1 cellular context compared by ENCODE assay signal in the genomic region with DNA sequence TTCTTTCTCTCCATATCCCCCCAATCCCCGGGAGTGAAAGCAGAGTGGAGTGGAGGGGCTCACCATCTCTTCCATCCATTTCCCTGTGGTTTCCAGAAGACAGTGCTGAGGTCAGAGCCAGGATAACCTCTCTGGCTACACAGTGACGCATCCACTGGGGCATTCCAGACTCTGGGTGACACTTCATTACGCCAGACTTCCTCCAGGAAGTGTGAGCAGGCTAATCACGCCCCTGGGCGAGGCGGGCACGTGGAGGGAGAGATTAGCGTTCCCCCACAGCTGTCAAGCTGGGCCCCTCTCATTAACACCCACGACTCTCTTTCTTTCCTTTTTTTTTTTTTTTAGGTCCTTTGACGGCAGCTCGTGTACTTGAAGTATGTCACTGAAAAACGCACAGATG.
TF ChIP-seq lines count a peak whose summit lies in the region.

No MANE protein-coding gene starts in this region.

TF ChIP-seq in K562, 482 proteins besides CTCF, POLR2A, EP300 and RAD21 (continued from another document and continues in another):
- TF ChIP-seq C11orf30 (IDR thresholded peaks at IDR 0.05; ENCODE audit: low read depth) (no peak), CBX8 (IDR thresholded peaks at IDR 0.05; ENCODE audit: borderline replicate concordance, extremely low read depth, low read depth, low read length, poor library complexity, severe bottlenecking) (no peak), ZNF175 (CRISPR knock-in tag; IDR thresholded peaks at IDR 0.05; ENCODE audit: low read depth) (peak; percentile 90), DMBX1 (CRISPR knock-in tag; IDR thresholded peaks at IDR 0.05; ENCODE audit: borderline replicate concordance) (no peak), HIVEP1 (CRISPR knock-in tag; IDR thresholded peaks at IDR 0.05) (no peak), BDP1 (IDR thresholded peaks at IDR 0.05; ENCODE audit: insufficient read depth, insufficient read length) (no peak), GABPA (tag; conservative IDR thresholded peaks at IDR 0.05; ENCODE audit: low read depth) (peak; percentile 60), YY1 (IDR thresholded peaks at IDR 0.05; ENCODE audit: borderline replicate concordance in 1 of 3, control insufficient read depth in 1 of 3, extremely low read depth in 1 of 3, insufficient read depth in 3 of 3, insufficient read length in 1 of 3, insufficient replicate concordance in 2 of 3, low read depth in 1 of 3, low read length in 2 of 3) (no peak), HMGN3 (IDR thresholded peaks at IDR 0.05; ENCODE audit: borderline replicate concordance, extremely low read depth, insufficient read length, low read depth, low read length) (no peak), USF1 (CRISPR knock-in tag; IDR thresholded peaks at IDR 0.05) (no peak), NFE2L1 (tag; IDR thresholded peaks at IDR 0.05; ENCODE audit: borderline replicate concordance, low read depth) (no peak), CEBPG (CRISPR knock-in tag; IDR thresholded peaks at IDR 0.05) (no peak), CEBPG (tag; conservative IDR thresholded peaks at IDR 0.05 in 1 of 2, IDR thresholded peaks at IDR 0.05 in 1 of 2) (peak in 1 of 2 experiments; percentile 63; a peak in 1 of 4 replicates), ZNF551 (CRISPR knock-in tag; IDR thresholded peaks at IDR 0.05) (no peak), U2AF1 (optimal IDR thresholded peaks at IDR 0.05; ENCODE audit: low read depth, low read length) (no peak), BHLHE40 (IDR thresholded peaks at IDR 0.05; ENCODE audit: low read length) (peak; percentile 50), PBX2 (CRISPR knock-in tag; IDR thresholded peaks at IDR 0.05; ENCODE audit: low read depth) (no peak), PBX2 (tag; conservative IDR thresholded peaks at IDR 0.05; ENCODE audit: low read depth) (no peak), HMG20A (CRISPR knock-in tag; conservative IDR thresholded peaks at IDR 0.05) (no peak), FOXP1 (CRISPR knock-in tag; IDR thresholded peaks at IDR 0.05) (no peak), ZNF589 (CRISPR knock-in tag; IDR thresholded peaks at IDR 0.05; ENCODE audit: low read depth) (peak; percentile 82; the same call in 1 of the 2 replicates), CHD1 (IDR thresholded peaks at IDR 0.05; ENCODE audit: low read length) (no peak), MNT (conservative IDR thresholded peaks at IDR 0.05) (no peak), ZNF133 (CRISPR knock-in tag; IDR thresholded peaks at IDR 0.05) (no peak), TAF15 (IDR thresholded peaks at IDR 0.05; ENCODE audit: low read depth, low read length) (no peak), NR2F6 (CRISPR knock-in tag; IDR thresholded peaks at IDR 0.05) (no peak), ZNF696 (CRISPR knock-in tag; conservative IDR thresholded peaks at IDR 0.05) (no peak), ZSCAN32 (CRISPR knock-in tag; IDR thresholded peaks at IDR 0.05) (no peak), SLC30A9 (CRISPR knock-in tag; IDR thresholded peaks at IDR 0.05) (no peak), ZNF584 (CRISPR knock-in tag; IDR thresholded peaks at IDR 0.05; ENCODE audit: low read depth) (peak; percentile 93)
- TF ChIP-seq, protein P1, sequence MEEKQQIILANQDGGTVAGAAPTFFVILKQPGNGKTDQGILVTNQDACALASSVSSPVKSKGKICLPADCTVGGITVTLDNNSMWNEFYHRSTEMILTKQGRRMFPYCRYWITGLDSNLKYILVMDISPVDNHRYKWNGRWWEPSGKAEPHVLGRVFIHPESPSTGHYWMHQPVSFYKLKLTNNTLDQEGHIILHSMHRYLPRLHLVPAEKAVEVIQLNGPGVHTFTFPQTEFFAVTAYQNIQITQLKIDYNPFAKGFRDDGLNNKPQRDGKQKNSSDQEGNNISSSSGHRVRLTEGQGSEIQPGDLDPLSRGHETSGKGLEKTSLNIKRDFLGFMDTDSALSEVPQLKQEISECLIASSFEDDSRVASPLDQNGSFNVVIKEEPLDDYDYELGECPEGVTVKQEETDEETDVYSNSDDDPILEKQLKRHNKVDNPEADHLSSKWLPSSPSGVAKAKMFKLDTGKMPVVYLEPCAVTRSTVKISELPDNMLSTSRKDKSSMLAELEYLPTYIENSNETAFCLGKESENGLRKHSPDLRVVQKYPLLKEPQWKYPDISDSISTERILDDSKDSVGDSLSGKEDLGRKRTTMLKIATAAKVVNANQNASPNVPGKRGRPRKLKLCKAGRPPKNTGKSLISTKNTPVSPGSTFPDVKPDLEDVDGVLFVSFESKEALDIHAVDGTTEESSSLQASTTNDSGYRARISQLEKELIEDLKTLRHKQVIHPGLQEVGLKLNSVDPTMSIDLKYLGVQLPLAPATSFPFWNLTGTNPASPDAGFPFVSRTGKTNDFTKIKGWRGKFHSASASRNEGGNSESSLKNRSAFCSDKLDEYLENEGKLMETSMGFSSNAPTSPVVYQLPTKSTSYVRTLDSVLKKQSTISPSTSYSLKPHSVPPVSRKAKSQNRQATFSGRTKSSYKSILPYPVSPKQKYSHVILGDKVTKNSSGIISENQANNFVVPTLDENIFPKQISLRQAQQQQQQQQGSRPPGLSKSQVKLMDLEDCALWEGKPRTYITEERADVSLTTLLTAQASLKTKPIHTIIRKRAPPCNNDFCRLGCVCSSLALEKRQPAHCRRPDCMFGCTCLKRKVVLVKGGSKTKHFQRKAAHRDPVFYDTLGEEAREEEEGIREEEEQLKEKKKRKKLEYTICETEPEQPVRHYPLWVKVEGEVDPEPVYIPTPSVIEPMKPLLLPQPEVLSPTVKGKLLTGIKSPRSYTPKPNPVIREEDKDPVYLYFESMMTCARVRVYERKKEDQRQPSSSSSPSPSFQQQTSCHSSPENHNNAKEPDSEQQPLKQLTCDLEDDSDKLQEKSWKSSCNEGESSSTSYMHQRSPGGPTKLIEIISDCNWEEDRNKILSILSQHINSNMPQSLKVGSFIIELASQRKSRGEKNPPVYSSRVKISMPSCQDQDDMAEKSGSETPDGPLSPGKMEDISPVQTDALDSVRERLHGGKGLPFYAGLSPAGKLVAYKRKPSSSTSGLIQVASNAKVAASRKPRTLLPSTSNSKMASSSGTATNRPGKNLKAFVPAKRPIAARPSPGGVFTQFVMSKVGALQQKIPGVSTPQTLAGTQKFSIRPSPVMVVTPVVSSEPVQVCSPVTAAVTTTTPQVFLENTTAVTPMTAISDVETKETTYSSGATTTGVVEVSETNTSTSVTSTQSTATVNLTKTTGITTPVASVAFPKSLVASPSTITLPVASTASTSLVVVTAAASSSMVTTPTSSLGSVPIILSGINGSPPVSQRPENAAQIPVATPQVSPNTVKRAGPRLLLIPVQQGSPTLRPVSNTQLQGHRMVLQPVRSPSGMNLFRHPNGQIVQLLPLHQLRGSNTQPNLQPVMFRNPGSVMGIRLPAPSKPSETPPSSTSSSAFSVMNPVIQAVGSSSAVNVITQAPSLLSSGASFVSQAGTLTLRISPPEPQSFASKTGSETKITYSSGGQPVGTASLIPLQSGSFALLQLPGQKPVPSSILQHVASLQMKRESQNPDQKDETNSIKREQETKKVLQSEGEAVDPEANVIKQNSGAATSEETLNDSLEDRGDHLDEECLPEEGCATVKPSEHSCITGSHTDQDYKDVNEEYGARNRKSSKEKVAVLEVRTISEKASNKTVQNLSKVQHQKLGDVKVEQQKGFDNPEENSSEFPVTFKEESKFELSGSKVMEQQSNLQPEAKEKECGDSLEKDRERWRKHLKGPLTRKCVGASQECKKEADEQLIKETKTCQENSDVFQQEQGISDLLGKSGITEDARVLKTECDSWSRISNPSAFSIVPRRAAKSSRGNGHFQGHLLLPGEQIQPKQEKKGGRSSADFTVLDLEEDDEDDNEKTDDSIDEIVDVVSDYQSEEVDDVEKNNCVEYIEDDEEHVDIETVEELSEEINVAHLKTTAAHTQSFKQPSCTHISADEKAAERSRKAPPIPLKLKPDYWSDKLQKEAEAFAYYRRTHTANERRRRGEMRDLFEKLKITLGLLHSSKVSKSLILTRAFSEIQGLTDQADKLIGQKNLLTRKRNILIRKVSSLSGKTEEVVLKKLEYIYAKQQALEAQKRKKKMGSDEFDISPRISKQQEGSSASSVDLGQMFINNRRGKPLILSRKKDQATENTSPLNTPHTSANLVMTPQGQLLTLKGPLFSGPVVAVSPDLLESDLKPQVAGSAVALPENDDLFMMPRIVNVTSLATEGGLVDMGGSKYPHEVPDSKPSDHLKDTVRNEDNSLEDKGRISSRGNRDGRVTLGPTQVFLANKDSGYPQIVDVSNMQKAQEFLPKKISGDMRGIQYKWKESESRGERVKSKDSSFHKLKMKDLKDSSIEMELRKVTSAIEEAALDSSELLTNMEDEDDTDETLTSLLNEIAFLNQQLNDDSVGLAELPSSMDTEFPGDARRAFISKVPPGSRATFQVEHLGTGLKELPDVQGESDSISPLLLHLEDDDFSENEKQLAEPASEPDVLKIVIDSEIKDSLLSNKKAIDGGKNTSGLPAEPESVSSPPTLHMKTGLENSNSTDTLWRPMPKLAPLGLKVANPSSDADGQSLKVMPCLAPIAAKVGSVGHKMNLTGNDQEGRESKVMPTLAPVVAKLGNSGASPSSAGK (IDR thresholded peaks at IDR 0.05): peak; percentile 81
- TF ChIP-seq, protein P2, sequence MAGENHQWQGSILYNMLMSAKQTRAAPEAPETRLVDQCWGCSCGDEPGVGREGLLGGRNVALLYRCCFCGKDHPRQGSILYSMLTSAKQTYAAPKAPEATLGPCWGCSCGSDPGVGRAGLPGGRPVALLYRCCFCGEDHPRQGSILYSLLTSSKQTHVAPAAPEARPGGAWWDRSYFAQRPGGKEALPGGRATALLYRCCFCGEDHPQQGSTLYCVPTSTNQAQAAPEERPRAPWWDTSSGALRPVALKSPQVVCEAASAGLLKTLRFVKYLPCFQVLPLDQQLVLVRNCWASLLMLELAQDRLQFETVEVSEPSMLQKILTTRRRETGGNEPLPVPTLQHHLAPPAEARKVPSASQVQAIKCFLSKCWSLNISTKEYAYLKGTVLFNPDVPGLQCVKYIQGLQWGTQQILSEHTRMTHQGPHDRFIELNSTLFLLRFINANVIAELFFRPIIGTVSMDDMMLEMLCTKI (IDR thresholded peaks at IDR 0.05; ENCODE audit: partially characterized antibody): no peak
- TF ChIP-seq, protein P3, sequence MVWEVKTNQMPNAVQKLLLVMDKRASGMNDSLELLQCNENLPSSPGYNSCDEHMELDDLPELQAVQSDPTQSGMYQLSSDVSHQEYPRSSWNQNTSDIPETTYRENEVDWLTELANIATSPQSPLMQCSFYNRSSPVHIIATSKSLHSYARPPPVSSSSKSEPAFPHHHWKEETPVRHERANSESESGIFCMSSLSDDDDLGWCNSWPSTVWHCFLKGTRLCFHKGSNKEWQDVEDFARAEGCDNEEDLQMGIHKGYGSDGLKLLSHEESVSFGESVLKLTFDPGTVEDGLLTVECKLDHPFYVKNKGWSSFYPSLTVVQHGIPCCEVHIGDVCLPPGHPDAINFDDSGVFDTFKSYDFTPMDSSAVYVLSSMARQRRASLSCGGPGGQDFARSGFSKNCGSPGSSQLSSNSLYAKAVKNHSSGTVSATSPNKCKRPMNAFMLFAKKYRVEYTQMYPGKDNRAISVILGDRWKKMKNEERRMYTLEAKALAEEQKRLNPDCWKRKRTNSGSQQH (CRISPR knock-in tag; IDR thresholded peaks at IDR 0.05): no peak
- TF ChIP-seq, protein P4, sequence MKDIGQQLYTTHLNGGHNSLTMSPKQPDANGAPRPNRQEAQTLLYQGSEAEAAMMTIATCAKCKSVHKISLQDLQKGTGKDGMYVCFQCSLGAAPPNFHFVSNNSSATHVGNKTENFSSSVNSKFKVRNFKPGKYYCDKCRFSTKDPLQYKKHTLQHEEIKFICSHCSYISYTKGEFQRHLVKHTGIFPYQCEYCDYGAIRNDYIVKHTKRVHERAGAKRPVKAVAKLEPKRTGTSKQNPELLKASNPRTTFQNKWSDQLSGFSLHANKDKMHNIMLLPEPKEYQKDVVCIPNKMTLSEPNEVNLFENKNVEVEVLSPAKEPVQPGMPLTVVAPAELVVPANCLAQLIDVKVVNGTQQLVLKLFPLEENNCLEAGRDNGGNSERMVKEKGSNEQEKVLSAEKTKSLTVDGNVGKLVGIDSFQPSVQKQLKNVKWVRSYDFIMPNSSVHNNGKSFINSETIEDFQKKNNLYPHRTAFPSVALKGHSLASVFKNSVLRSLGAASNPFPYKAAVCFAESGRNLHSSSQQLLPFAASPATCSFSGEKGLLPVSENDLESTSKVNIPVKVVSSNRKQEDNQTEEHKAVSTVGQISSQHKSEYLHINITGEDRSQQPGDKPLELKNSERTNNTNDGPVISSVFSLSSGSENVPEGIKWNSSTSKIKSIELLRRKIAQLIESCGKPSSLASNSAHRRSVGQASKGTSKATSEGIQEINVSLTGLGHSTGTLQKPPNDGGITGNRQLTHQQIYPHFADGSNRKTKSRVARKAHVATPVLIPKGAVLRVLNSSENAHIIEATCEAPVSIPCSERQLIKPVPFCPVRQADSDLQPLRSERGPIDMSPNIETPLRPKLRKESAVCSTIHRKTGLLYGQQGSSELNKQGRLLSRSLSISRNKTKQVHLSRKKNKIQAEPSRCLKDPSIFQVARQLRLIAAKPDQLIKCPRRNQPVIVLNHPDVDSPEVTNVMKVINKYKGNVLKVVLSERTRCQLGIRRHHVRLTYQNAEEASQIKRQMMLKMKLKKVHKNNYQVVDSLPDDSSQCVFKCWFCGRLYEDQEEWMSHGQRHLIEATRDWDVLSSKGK (CRISPR knock-in tag; IDR thresholded peaks at IDR 0.05): no peak
